In genomic region chrX:85084770-85085393, GRCh38 we compare ENCODE assay signal across 8 cellular contexts.
DNase-seq lines count a peak whose midpoint lies in the region; ATAC-seq and TF ChIP-seq lines count a peak whose summit lies in the region.

No MANE protein-coding gene starts in this region.

- H3K4me2 ChIP-seq in Karpas-422 (ENCODE audit: low read depth, low read length, poor library complexity, severe bottlenecking), result no peak overlapping the region

- H3K9me3 ChIP-seq in Karpas-422 (ENCODE audit: low read length), result no peaks in the 10 kb centered on the region
- no peaks in the 10 kb centered on the region for H3K9me3 ChIP-seq in tibial nerve

- no peak overlapping the region for H3K4me3 ChIP-seq in Karpas-422 (ENCODE audit: low read length)
- H3K4me3 ChIP-seq in tibial nerve, result no peak overlapping the region

- no peak overlapping the region for H3K4me3 Mint-ChIP-seq in activated CD4-positive, alpha-beta T cell treated with anti-CD3 and anti-CD28 coated beads for 36 hours
- H3K4me3 Mint-ChIP-seq in immature natural killer cell, result no peak overlapping the region

- H3K27me3 ChIP-seq in Karpas-422 (ENCODE audit: low read length) (no peaks in the 10 kb centered on the region), tibial nerve (no peaks in the 10 kb centered on the region)

- H3K4me1 Mint-ChIP-seq in activated CD4-positive, alpha-beta T cell treated with anti-CD3 and anti-CD28 coated beads for 36 hours, result no peaks in the 10 kb centered on the region
- H3K4me1 Mint-ChIP-seq in immature natural killer cell, result no peaks in the 10 kb centered on the region

- H3K27me3 Mint-ChIP-seq in activated CD4-positive, alpha-beta T cell treated with anti-CD3 and anti-CD28 coated beads for 36 hours, result no peaks in the 10 kb centered on the region
- H3K27me3 Mint-ChIP-seq in immature natural killer cell (ENCODE audit: low read depth in 3 of 3), result peaks cover 0 to 6% (median 6%) of the 10 kb centered on the region in 3 donors

- no peak overlapping the region for H3K27ac ChIP-seq in Karpas-422 (ENCODE audit: low read length)
- H3K27ac ChIP-seq in tibial nerve, result no peak overlapping the region

- no peaks in the 10 kb centered on the region for H3K4me1 ChIP-seq in Karpas-422 (ENCODE audit: low read length)
- no peaks in the 10 kb centered on the region for H3K4me1 ChIP-seq in tibial nerve

- no peaks in the 10 kb centered on the region for H3K36me3 ChIP-seq in Karpas-422 (ENCODE audit: insufficient read depth, low read length)
- no peaks in the 10 kb centered on the region for H3K36me3 ChIP-seq in tibial nerve

- peaks cover 15% of the 10 kb centered on the region for H3K36me3 Mint-ChIP-seq in activated CD4-positive, alpha-beta T cell treated with anti-CD3 and anti-CD28 coated beads for 36 hours (ENCODE audit: low read depth)
- H3K36me3 Mint-ChIP-seq in immature natural killer cell, result peaks cover 6 to 15% (median 12%) of the 10 kb centered on the region in 3 donors

- H3K9ac ChIP-seq in Karpas-422 (ENCODE audit: low read length), result no peak overlapping the region

- no peaks in the 10 kb centered on the region for H4K20me1 ChIP-seq in Karpas-422 (ENCODE audit: insufficient read depth, low read depth, low read length)

- no peaks in the 10 kb centered on the region for H3K9me2 ChIP-seq in Karpas-422 (replicated peaks; ENCODE audit: insufficient read depth, low read length)

- no peak for TF ChIP-seq EP300 in tibial nerve (IDR thresholded peaks at IDR 0.05)

- TF ChIP-seq POLR2A in tibial nerve (IDR thresholded peaks at IDR 0.05), result no peak

- POLR2A ChIA-PET in activated CD4-positive, alpha-beta T cell treated with anti-CD3 and anti-CD28 coated beads for 36 hours (lab: Charles Lee), result no interaction called here

- peak; percentile 44 for ATAC-seq in activated CD4-positive, alpha-beta T cell treated with anti-CD3 and anti-CD28 coated beads for 36 hours
- peak; percentile 79 for ATAC-seq in GM21390 (IDR thresholded peaks at IDR 0.05; ENCODE audit: unreplicated experiment)

- CTCF ChIA-PET in activated CD4-positive, alpha-beta T cell treated with anti-CD3 and anti-CD28 coated beads for 36 hours (lab: Charles Lee), result interaction anchor here (1.3 to 1.9 kb wide), 3 partner anchors 10 to 460 kb away, joined by 3 to 9 read pairs (median 4); no protein-coding TSS in a partner anchor

- intact Hi-C loops in activated CD4-positive, alpha-beta T cell treated with anti-CD3 and anti-CD28 coated beads for 36 hours (cut with DNase I, micrococcal nuclease), result loop anchor here in 1 of 2 experiments (5.0 kb wide), 1 partner anchor 457 kb away; no protein-coding TSS in a partner anchor

- peak; percentile 22 for DNase-seq in activated CD4-positive, alpha-beta T cell treated with anti-CD3 and anti-CD28 coated beads for 36 hours
- DNase-seq in activated CD4-positive, alpha-beta T cell treated with anti-CD3 and anti-CD28 coated beads for 1 hour, result no peak
- peak; percentile 73 for DNase-seq in Karpas-422
- DNase-seq in amniotic stem cell (lab: John Stamatoyannopoulos, UW), result peak; percentile 1
- peak; percentile 3 to 36 (median 18) for DNase-seq in immature natural killer cell
- peak in 1 of 2 donors; percentile 10 for DNase-seq in tibial nerve (ENCODE audit: low spot score in 2 of 2)
- no peak for DNase-seq in KG1 (lab: John Stamatoyannopoulos, UW)

- TF ChIP-seq CTCF in tibial nerve (IDR thresholded peaks at IDR 0.05), result peak; percentile 35 to 82 (median 48)

- H3K27ac Mint-ChIP-seq in activated CD4-positive, alpha-beta T cell treated with anti-CD3 and anti-CD28 coated beads for 36 hours, result no peak overlapping the region
- no peak overlapping the region for H3K27ac Mint-ChIP-seq in immature natural killer cell

- 43 to 59% methylated on average over 2 of the region's 2 CpGs for WGBS in tibial nerve, 2 donors

- no peaks in the 10 kb centered on the region for H3K79me2 ChIP-seq in Karpas-422 (ENCODE audit: low read length)

- H2AFZ ChIP-seq in Karpas-422 (ENCODE audit: low read length), result no peak overlapping the region

- H3K9me3 Mint-ChIP-seq in activated CD4-positive, alpha-beta T cell treated with anti-CD3 and anti-CD28 coated beads for 36 hours (ENCODE audit: low read depth), result no peaks in the 10 kb centered on the region
- H3K9me3 Mint-ChIP-seq in immature natural killer cell, result no peaks in the 10 kb centered on the region

Comparison
In these comparisons a context has a peak if more than half of its experiments do, and no peak if none do; other contexts are left out.
1. DNase-seq: peak in activated CD4-positive, alpha-beta T cell treated with anti-CD3 and anti-CD28 coated beads for 36 hours (single experiment), Karpas-422 (single experiment), amniotic stem cell (single experiment) and immature natural killer cell (3 of 3); none in activated CD4-positive, alpha-beta T cell treated with anti-CD3 and anti-CD28 coated beads for 1 hour (single experiment) and KG1 (single experiment).